ENCODE assay signal across 8 cellular contexts in genomic region chrX:119482497-119483480, GRCh38. TPM values are rescaled to one million over a fixed set of nuclear protein-coding genes. Genes with fewer than 3 reads are reported as not detected.
A peak's percentile ranks its signal among the peaks of the same experiment; 100 is the strongest.
DNase-seq lines count a peak whose midpoint lies in the region; ATAC-seq and TF ChIP-seq lines count a peak whose summit lies in the region.

No MANE protein-coding gene starts in this region.

- no peak overlapping the region for H3K9ac ChIP-seq in parathyroid adenoma

- no peaks in the 10 kb centered on the region for H3K79me2 ChIP-seq in parathyroid adenoma

- H3K27me3 ChIP-seq in BE2C (no peaks in the 10 kb centered on the region), parathyroid adenoma (ENCODE audit: control insufficient read depth, insufficient read depth, low read length) (no peaks in the 10 kb centered on the region), upper lobe of left lung (no peaks in the 10 kb centered on the region)

- CTCF ChIA-PET in RWPE1 (lab: Yijun Ruan, JAX) = interaction anchor here (0.6 to 2.0 kb wide), 9 partner anchors 8 to 235 kb away, joined by 3 to 13 read pairs (median 3); no protein-coding TSS in a partner anchor

- peak; percentile 65 for DNase-seq in BE2C
- no peak for DNase-seq in RWPE1 (ENCODE audit: low spot score)
- DNase-seq in activated naive CD4-positive, alpha-beta T cell treated with Interleukin-2 at 50 U/mL for 16 hours = peak; percentile 69
- peak; percentile 10 to 78 (median 55) for DNase-seq in head of caudate nucleus
- DNase-seq in upper lobe of left lung = peak; percentile 79 to 93

- H3K4me3 ChIP-seq in BE2C (ENCODE audit: low read depth, low read length) (peak overlapping the region; percentile 19; the same call in 1 of the 2 replicates), parathyroid adenoma (ENCODE audit: low read depth, low read length) (peak overlapping the region; percentile 29), upper lobe of left lung (peak overlapping the region; percentile 30 to 49 (median 40))

- no peak for TF ChIP-seq POLR2A in upper lobe of left lung (IDR thresholded peaks at IDR 0.05)

- H3K27ac ChIP-seq in RWPE1 = peak overlapping the region; percentile 80
- peak overlapping the region; percentile 56 for H3K27ac ChIP-seq in parathyroid adenoma
- peak overlapping the region; percentile 44 to 74 (median 70) for H3K27ac ChIP-seq in upper lobe of left lung

- TF ChIP-seq EP300 in upper lobe of left lung (IDR thresholded peaks at IDR 0.05) = no peak

- POLR2A ChIA-PET in RWPE1 (lab: Yijun Ruan, JAX; ENCODE audit: low non-redundant PET) = no interaction called here

- 44 to 50% methylated on average over 14 to 31 of the region's 48 CpGs for WGBS in upper lobe of left lung, 2 donors

- H3K4me1 ChIP-seq in BE2C (peaks cover 6% of the 10 kb centered on the region), parathyroid adenoma (peaks cover 4% of the 10 kb centered on the region), upper lobe of left lung (peaks cover 0 to 17% (median 2%) of the 10 kb centered on the region in 4 donors)

- H3K4me2 ChIP-seq in parathyroid adenoma (ENCODE audit: low read length) = peak overlapping the region; percentile 50

- intact Hi-C loops in head of caudate nucleus (cut with DNase I) = no loop called here

- ATAC-seq in GM19043 (IDR thresholded peaks at IDR 0.05; ENCODE audit: low read depth, unreplicated experiment) (peak; percentile 82), HG03354 (IDR thresholded peaks at IDR 0.05; ENCODE audit: poor library complexity, severe bottlenecking, unreplicated experiment) (peak; percentile 80), upper lobe of left lung (ENCODE audit: low FRiP score in 2 of 2) (peak; percentile 85 to 93)

- peak overlapping the region; percentile 88 for H2AFZ ChIP-seq in parathyroid adenoma

- H3K36me3 ChIP-seq in BE2C = no peaks in the 10 kb centered on the region
- H3K36me3 ChIP-seq in parathyroid adenoma (ENCODE audit: control insufficient read depth, insufficient read depth, low read length) = no peaks in the 10 kb centered on the region
- no peaks in the 10 kb centered on the region for H3K36me3 ChIP-seq in upper lobe of left lung

- H3K9me3 ChIP-seq in BE2C (no peaks in the 10 kb centered on the region), parathyroid adenoma (ENCODE audit: control insufficient read depth, low read length) (no peaks in the 10 kb centered on the region), upper lobe of left lung (no peaks in the 10 kb centered on the region)

- TF ChIP-seq CTCF in BE2C (IDR thresholded peaks at IDR 0.05; ENCODE audit: low read depth, low read length) (peak; percentile 37), RWPE1 (conservative IDR thresholded peaks at IDR 0.05; ENCODE audit: low read depth) (peak; percentile 50), parathyroid adenoma (IDR thresholded peaks at IDR 0.05) (peak; percentile 57), upper lobe of left lung (IDR thresholded peaks at IDR 0.05) (peak; percentile 49 to 76 (median 68))

RNA-seq across cellular contexts. Expression of gene SLC25A5, which starts 14.5 kb away (rescaled TPM):
- 935 TPM for polyA plus RNA-seq in BE2C (2012; ENCODE audit: insufficient read depth, insufficient read length, low read depth)
- total RNA-seq in upper lobe of left lung = 100 to 1,000 TPM; 180 to 494 (median 325) TPM
